ENCODE assay signal across 20 cellular contexts in the genomic region with DNA sequence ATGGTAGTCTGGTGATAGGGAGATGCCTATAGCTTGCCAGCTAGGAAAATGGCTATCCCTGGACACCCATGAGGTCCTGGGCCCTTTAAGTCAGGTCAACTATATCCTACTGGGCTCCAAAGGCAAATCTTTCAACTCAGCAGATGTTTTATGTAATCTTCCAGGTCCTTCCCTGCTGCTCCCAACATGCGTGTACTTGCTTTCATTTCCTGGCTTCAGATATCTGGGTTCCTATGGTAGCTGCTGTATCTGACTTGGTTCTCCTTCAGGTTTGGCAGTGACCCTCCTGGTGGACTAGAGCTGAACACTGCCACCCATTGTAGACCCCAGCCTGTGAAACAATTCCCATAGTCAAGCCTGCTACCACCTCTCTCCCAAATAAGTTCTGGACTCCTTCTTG.
"Had no signal": no experiment of that assay in that cellular context is flagged by ENCODE, and none has a peak within 500 bp of the region (broad histone marks: within the 10 kb centered on the region; RNA-seq: fewer than 3 reads in every experiment).

No MANE protein-coding gene starts in this region.

- DNase-seq: activated CD4-positive, alpha-beta T cell treated with anti-CD3 and anti-CD28 coated beads for 4 hours; activated CD4-positive, alpha-beta T cell treated with anti-CD3 and anti-CD28 coated beads, Interleukin-2, amount 50 U/mL, for 4 hours; activated CD4-positive, CD25-positive, alpha-beta regulatory T cell; activated effector memory CD4-positive, alpha-beta T cell treated with Interleukin-2 at 50 U/mL for 16 hours; activated naive CD4-positive, alpha-beta T cell treated with Interleukin-2 at 50 U/mL for 16 hours; activated T-cell treated with anti-CD3 and anti-CD28 coated beads for 4 hours; anterior cingulate cortex; cerebellar nuclear complex; cortex of kidney; foreskin melanocyte; naive thymus-derived CD4-positive, alpha-beta T cell; nucleus accumbens; stimulated activated CD4-positive, alpha-beta T cell treated with anti-CD3 and anti-CD28 coated beads, Interleukin-2, amount 100 ng/mL, for 48 hours; stimulated activated naive CD8-positive, alpha-beta T cell treated with anti-CD3 and anti-CD28 coated beads, Interleukin-15, Interleukin-2, amounts not matched to agents 100 U/mL and 50 U/mL, for 24 hours; T-helper 1 cell; testis; transverse colon had no signal

- H3K36me3 ChIP-seq: cardiac muscle cell, esophagus muscularis mucosa, right atrium auricular region, transverse colon had no signal

- H3K4me1 ChIP-seq: transverse colon had no signal

- ATAC-seq: naive thymus-derived CD4-positive, alpha-beta T cell; stimulated activated naive CD8-positive, alpha-beta T cell treated with anti-CD3 and anti-CD28 coated beads, Interleukin-15, Interleukin-2, amounts not matched to agents 100 U/mL and 50 U/mL, for 24 hours had no signal

- H3K4me3 ChIP-seq: cardiac muscle cell, esophagus muscularis mucosa, right atrium auricular region, testis, transverse colon had no signal

- H3K27ac ChIP-seq: cardiac muscle cell, esophagus muscularis mucosa, right atrium auricular region, testis, transverse colon had no signal

- H3K27me3 ChIP-seq: cardiac muscle cell, esophagus muscularis mucosa, right atrium auricular region, testis, transverse colon had no signal

- H3K9me3 ChIP-seq: esophagus muscularis mucosa, right atrium auricular region, testis, transverse colon had no signal
